ENCODE assay signal across 1 cellular context in the genomic region with DNA sequence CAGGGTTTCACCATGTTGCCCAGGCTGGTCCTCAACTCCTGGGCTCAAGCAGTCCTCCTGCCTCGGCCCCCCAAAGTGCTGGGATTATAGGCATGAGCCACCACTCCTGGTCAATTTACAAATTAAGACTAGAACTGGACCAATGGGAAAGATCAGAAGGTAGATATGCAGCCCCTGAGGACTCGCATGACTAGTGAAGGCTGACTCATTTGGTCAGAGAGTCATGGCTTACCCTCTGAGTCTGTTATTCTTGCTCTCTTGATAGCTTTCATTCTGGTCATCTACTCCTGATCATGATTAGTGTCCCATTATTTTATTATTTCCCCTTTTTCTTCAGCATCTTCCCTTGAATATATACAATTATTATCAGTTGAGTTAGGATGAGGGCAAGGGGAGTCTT.
TF ChIP-seq lines count a peak whose summit lies in the region.

No MANE protein-coding gene starts in this region.

TF ChIP-seq in IMR-90, 13 proteins besides CTCF, POLR2A, EP300 and RAD21:
- TF ChIP-seq RCOR1 (IDR thresholded peaks at IDR 0.05; ENCODE audit: insufficient replicate concordance, low read length) (no peak), BHLHE40 (IDR thresholded peaks at IDR 0.05; ENCODE audit: low read depth, low read length) (no peak), MXI1 (IDR thresholded peaks at IDR 0.05; ENCODE audit: borderline replicate concordance, low read depth, low read length) (no peak), FOS (IDR thresholded peaks at IDR 0.05; ENCODE audit: low read depth, low read length) (no peak), NFE2L2 (IDR thresholded peaks at IDR 0.05; ENCODE audit: low read depth, low read length) (no peak), ELK1 (IDR thresholded peaks at IDR 0.05; ENCODE audit: borderline replicate concordance, low read depth, low read length) (no peak), RFX5 (IDR thresholded peaks at IDR 0.05; ENCODE audit: low read depth, low read length) (no peak), SMC3 (IDR thresholded peaks at IDR 0.05; ENCODE audit: low read depth, low read length) (no peak)
